Comparison of ENCODE assay signal across 25 cellular contexts in the genomic region with DNA sequence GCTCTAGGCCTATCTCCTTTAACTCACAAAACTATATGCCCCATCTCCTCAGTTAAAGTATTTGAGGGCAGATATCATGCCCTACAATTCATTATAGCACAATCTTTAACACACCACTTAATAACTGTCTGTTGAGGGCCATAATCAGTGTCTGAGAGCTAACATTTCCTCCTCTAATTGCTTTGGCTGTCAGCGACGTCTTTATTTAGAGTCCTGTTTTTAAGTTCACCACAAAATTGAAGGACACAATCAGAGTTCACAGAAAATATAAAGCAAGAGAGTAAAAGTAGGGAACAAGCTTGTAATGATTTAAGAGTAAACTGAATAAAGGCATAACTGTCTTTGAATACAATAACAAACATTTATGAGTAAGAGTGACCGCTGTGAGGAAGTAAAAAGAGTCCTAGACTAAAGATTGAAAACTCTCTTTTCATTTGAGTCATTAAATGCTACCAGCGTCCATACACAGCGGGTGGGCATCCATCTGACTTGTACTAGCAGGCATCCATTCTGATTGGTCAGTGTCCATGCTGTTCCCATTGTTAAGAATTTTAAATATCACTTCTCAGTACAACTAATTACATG.
"Had no signal": no experiment of that assay in that cellular context is flagged by ENCODE, and none has a peak within 500 bp of the region (broad histone marks: within the 10 kb centered on the region; RNA-seq: fewer than 3 reads in every experiment).

No MANE protein-coding gene starts in this region.

- H3K36me3 Mint-ChIP-seq: brain had no signal

- H3K36me3 ChIP-seq: SJSA1 had no signal

- H3K27ac ChIP-seq: adrenal gland, KMS-11, RWPE1, SJSA1 had no signal

- H3K4me3 Mint-ChIP-seq: activated CD8-positive, alpha-beta T cell treated with anti-CD3 and anti-CD28 coated beads for 36 hours; activated naive CD8-positive, alpha-beta T cell treated with anti-CD3 and anti-CD28 coated beads, Interleukin-2, amount 10 ng/mL, durations not matched to agents 7 days and 5 days; brain; central memory CD8-positive, alpha-beta T cell; T-helper 1 cell treated with Interleukin-12 subunit alpha and Interleukin-12 subunit beta and Interleukin-4 antibody, amounts not matched to agents 30 μg/mL and 1 μg/mL, for 36 hours had no signal

- DNase-seq: activated CD4-positive, alpha-beta T cell treated with anti-CD3 and anti-CD28 coated beads for 4 hours; activated CD8-positive, alpha-beta memory T cell treated with anti-CD3 and anti-CD28 coated beads, Interleukin-2, amount 50 U/mL, for 4 hours; activated CD8-positive, alpha-beta T cell treated with anti-CD3 and anti-CD28 coated beads for 36 hours; activated naive CD4-positive, alpha-beta T cell treated with anti-CD3 and anti-CD28 coated beads, Interleukin-2, amount 50 U/mL, for 16 hours; activated naive CD8-positive, alpha-beta T cell treated with anti-CD3 and anti-CD28 coated beads, Interleukin-2, amount 10 ng/mL, durations not matched to agents 7 days and 5 days; adrenal gland; MM.1S; NCI-H1105; NCI-H146; NCI-H187 treated with DMSO at 0.1 percent for 48 hours; NCI-H2081 treated with DMSO at 0.1 percent for 48 hours; NCI-H2171; NCI-H2227 treated with DMSO at 0.1 percent for 48 hours; NCI-H526 treated with DMSO at 0.1 percent for 48 hours; NK-92 treated with Interleukin-12 subunit alpha and Interleukin-12 subunit beta, amount 100 ng/mL, for 24 hours; OCI-M1; Right ventricle myocardium superior had no signal

- H3K9ac ChIP-seq: KMS-11 had no signal

- H3K4me2 ChIP-seq: KMS-11 had no signal

- H3K9me3 Mint-ChIP-seq: activated CD8-positive, alpha-beta T cell treated with anti-CD3 and anti-CD28 coated beads for 36 hours; activated naive CD8-positive, alpha-beta T cell treated with anti-CD3 and anti-CD28 coated beads, Interleukin-2, amount 10 ng/mL, durations not matched to agents 7 days and 5 days; central memory CD8-positive, alpha-beta T cell; T-helper 1 cell treated with Interleukin-12 subunit alpha and Interleukin-12 subunit beta and Interleukin-4 antibody, amounts not matched to agents 30 μg/mL and 1 μg/mL, for 36 hours had no signal

- H3K27me3 Mint-ChIP-seq: activated CD8-positive, alpha-beta T cell treated with anti-CD3 and anti-CD28 coated beads for 36 hours; activated naive CD8-positive, alpha-beta T cell treated with anti-CD3 and anti-CD28 coated beads, Interleukin-2, amount 10 ng/mL, durations not matched to agents 7 days and 5 days; brain; central memory CD8-positive, alpha-beta T cell had no signal

- H3K9me3 ChIP-seq: adrenal gland, SJSA1 had no signal

- H3K4me1 Mint-ChIP-seq: central memory CD8-positive, alpha-beta T cell had no signal

- H3K4me1 ChIP-seq: SJSA1 had no signal

- H3K27ac Mint-ChIP-seq: activated CD8-positive, alpha-beta T cell treated with anti-CD3 and anti-CD28 coated beads for 36 hours; activated naive CD8-positive, alpha-beta T cell treated with anti-CD3 and anti-CD28 coated beads, Interleukin-2, amount 10 ng/mL, durations not matched to agents 7 days and 5 days; T-helper 1 cell treated with Interleukin-12 subunit alpha and Interleukin-12 subunit beta and Interleukin-4 antibody, amounts not matched to agents 30 μg/mL and 1 μg/mL, for 36 hours had no signal

- H3K4me3 ChIP-seq: adrenal gland, SJSA1 had no signal

- ATAC-seq: activated CD4-positive, CD25-positive, alpha-beta regulatory T cell treated with anti-CD3 and anti-CD28 coated beads, Interleukin-2, amount 50 U/mL, for 24 hours; activated CD8-positive, alpha-beta T cell treated with anti-CD3 and anti-CD28 coated beads for 36 hours; Panc1 had no signal

- H3K27me3 ChIP-seq: adrenal gland, SJSA1 had no signal
